Comparison of ENCODE assay signal across 10 cellular contexts in genomic region chr17:57541472-57542394, GRCh38.
DNase-seq lines count a peak whose midpoint lies in the region; ATAC-seq and TF ChIP-seq lines count a peak whose summit lies in the region.
"Had no signal": no experiment of that assay in that cellular context is flagged by ENCODE, and none has a peak within 500 bp of the region (broad histone marks: within the 10 kb centered on the region; RNA-seq: fewer than 3 reads in every experiment).

No MANE protein-coding gene starts in this region.

- H3K4me3 ChIP-seq in breast epithelium (no peak overlapping the region), adipocyte (ENCODE audit: low read length) (peak overlapping the region; percentile 38), GM23338 (no peak overlapping the region)

- H3F3A ChIP-seq in GM23338 (replicated peaks; ENCODE audit: low read depth), result no peaks in the 10 kb centered on the region

- TF ChIP-seq POLR2A in breast epithelium (IDR thresholded peaks at IDR 0.05), result no peak

- POLR2A ChIA-PET in MCF 10A (lab: Yijun Ruan, JAX), result no interaction called here

- BruUV-seq in MCF 10A (replicated peaks; lab: Mats Ljungman, UMichigan), result no TSS peak

- DNase-seq in MCF 10A (ENCODE audit: unreplicated experiment) (peak; percentile 74), breast epithelium (ENCODE audit: low spot score in 2 of 2) (no peak), adipocyte (ENCODE audit: low read depth) (no peak), islet precursor cell (peak; percentile 79), GM23338 (ENCODE audit: low spot score) (no peak), D341Med (ENCODE audit: low spot score) (no peak)
- DNase-seq in stimulated activated CD8-positive, alpha-beta memory T cell treated with anti-CD3 and anti-CD28 coated beads, Interleukin-4, amount 100 ng/mL, for 48 hours, result no peak
- DNase-seq: activated naive CD8-positive, alpha-beta T cell treated with anti-CD3 and anti-CD28 coated beads, Interleukin-2, amount 50 U/mL, for 24 hours had no signal

- H3K27ac Mint-ChIP-seq in MCF 10A (ENCODE audit: low read depth, unreplicated experiment), result no peak overlapping the region
- no peak overlapping the region for H3K27ac Mint-ChIP-seq in GM23338
- H3K27ac Mint-ChIP-seq: activated naive CD8-positive, alpha-beta T cell treated with anti-CD3 and anti-CD28 coated beads, Interleukin-2, amount 50 U/mL, for 24 hours; stimulated activated naive CD8-positive, alpha-beta T cell treated with anti-CD3 and anti-CD28 coated beads, Interleukin-15, Interleukin-2, amounts not matched to agents 100 ng/mL and 50 ng/mL, for 24 hours had no signal

- CTCF ChIA-PET in MCF 10A (lab: Yijun Ruan, JAX), result interaction anchor here (0.7 kb wide), 1 partner anchor 56 kb away, joined by 3 read pairs; no protein-coding TSS in a partner anchor

- H3K4me1 Mint-ChIP-seq in MCF 10A (ENCODE audit: insufficient read depth, unreplicated experiment), result no peaks in the 10 kb centered on the region
- peaks cover 62% of the 10 kb centered on the region for H3K4me1 Mint-ChIP-seq in GM23338

- TF ChIP-seq CTCF in MCF 10A (IDR thresholded peaks at IDR 0.05; ENCODE audit: unreplicated experiment) (no peak), breast epithelium (IDR thresholded peaks at IDR 0.05) (no peak), GM23338 (conservative IDR thresholded peaks at IDR 0.05; ENCODE audit: low read depth in 2 of 2) (0 out of 4 replicates have a peak, but pooled peaks of 1 of the 2 experiments have one; percentile 13)

- no peak overlapping the region for H3K4me3 Mint-ChIP-seq in MCF 10A (ENCODE audit: unreplicated experiment)
- H3K4me3 Mint-ChIP-seq in GM23338, result no peak overlapping the region
- H3K4me3 Mint-ChIP-seq: activated naive CD8-positive, alpha-beta T cell treated with anti-CD3 and anti-CD28 coated beads, Interleukin-2, amount 50 U/mL, for 24 hours; stimulated activated naive CD8-positive, alpha-beta T cell treated with anti-CD3 and anti-CD28 coated beads, Interleukin-15, Interleukin-2, amounts not matched to agents 100 ng/mL and 50 ng/mL, for 24 hours had no signal

- H3K9me2 ChIP-seq in GM23338 (ENCODE audit: insufficient read depth), result no peaks in the 10 kb centered on the region; the same call in 1 of the 2 replicates

- no peak overlapping the region for H2AFZ ChIP-seq in GM23338

- H3K27me3 Mint-ChIP-seq in MCF 10A (ENCODE audit: insufficient read depth, unreplicated experiment), result no peaks in the 10 kb centered on the region
- H3K27me3 Mint-ChIP-seq in GM23338 (ENCODE audit: insufficient read depth, low read depth, poor library complexity), result peaks cover 6% of the 10 kb centered on the region
- H3K27me3 Mint-ChIP-seq: activated naive CD8-positive, alpha-beta T cell treated with anti-CD3 and anti-CD28 coated beads, Interleukin-2, amount 50 U/mL, for 24 hours; stimulated activated naive CD8-positive, alpha-beta T cell treated with anti-CD3 and anti-CD28 coated beads, Interleukin-15, Interleukin-2, amounts not matched to agents 100 ng/mL and 50 ng/mL, for 24 hours had no signal

- H3K27ac ChIP-seq in breast epithelium (no peak overlapping the region), GM23338 (ENCODE audit: low read depth) (no peak overlapping the region)

- peaks cover 0 to 6% of the 10 kb centered on the region in 2 donors for H3K4me1 ChIP-seq in breast epithelium
- peaks cover 11% of the 10 kb centered on the region for H3K4me1 ChIP-seq in adipocyte (ENCODE audit: control insufficient read depth, insufficient read depth, low read length)
- peaks cover 29% of the 10 kb centered on the region for H3K4me1 ChIP-seq in GM23338 (ENCODE audit: insufficient read depth)

- no peak overlapping the region for H3K9ac ChIP-seq in adipocyte (ENCODE audit: low read length)

- peaks cover under 1% of the 10 kb centered on the region; the same call in 1 of the 2 replicates for H4K20me1 ChIP-seq in GM23338 (replicated peaks; ENCODE audit: insufficient read depth)

- ATAC-seq in GM23338, result no peak
- no peak for ATAC-seq in GM18870 (IDR thresholded peaks at IDR 0.05; ENCODE audit: unreplicated experiment)
- ATAC-seq: activated naive CD8-positive, alpha-beta T cell treated with anti-CD3 and anti-CD28 coated beads, Interleukin-2, amount 50 U/mL, for 24 hours had no signal

- H3K36me3 ChIP-seq in breast epithelium (no peaks in the 10 kb centered on the region), adipocyte (ENCODE audit: control insufficient read depth, insufficient read depth, low read length, severe bottlenecking) (no peaks in the 10 kb centered on the region), GM23338 (ENCODE audit: insufficient read depth) (no peaks in the 10 kb centered on the region)

- H3K27me3 ChIP-seq in breast epithelium (no peaks in the 10 kb centered on the region), adipocyte (replicated peaks; ENCODE audit: control insufficient read depth, insufficient read depth, low read length) (peaks cover 19% of the 10 kb centered on the region), GM23338 (ENCODE audit: insufficient read depth) (no peaks in the 10 kb centered on the region)

- H3K79me2 ChIP-seq in GM23338 (replicated peaks; ENCODE audit: insufficient read depth), result no peaks in the 10 kb centered on the region

- no peaks in the 10 kb centered on the region for H3K9me3 ChIP-seq in breast epithelium
- H3K9me3 ChIP-seq in adipocyte (ENCODE audit: control insufficient read depth, low read length), result no peaks in the 10 kb centered on the region

- intact Hi-C loops in MCF 10A (cut with micrococcal nuclease) (no loop called here), breast epithelium (cut with DNase I; ENCODE audit: low total_unique reads) (no loop called here)

- H3K9me3 Mint-ChIP-seq in MCF 10A (ENCODE audit: unreplicated experiment), result no peaks in the 10 kb centered on the region
- H3K9me3 Mint-ChIP-seq in GM23338, result no peaks in the 10 kb centered on the region
- H3K9me3 Mint-ChIP-seq: activated naive CD8-positive, alpha-beta T cell treated with anti-CD3 and anti-CD28 coated beads, Interleukin-2, amount 50 U/mL, for 24 hours; stimulated activated naive CD8-positive, alpha-beta T cell treated with anti-CD3 and anti-CD28 coated beads, Interleukin-15, Interleukin-2, amounts not matched to agents 100 ng/mL and 50 ng/mL, for 24 hours had no signal

- H3K4me2 ChIP-seq in GM23338, result no peak overlapping the region

- H3K36me3 Mint-ChIP-seq in MCF 10A (ENCODE audit: insufficient read depth, unreplicated experiment) (peaks cover 15% of the 10 kb centered on the region), GM23338 (ENCODE audit: low read depth) (no peaks in the 10 kb centered on the region)

TF ChIP-seq in GM23338, 12 proteins besides CTCF, POLR2A, EP300 and RAD21:
- TF ChIP-seq CREB1 (CRISPR knock-in tag; IDR thresholded peaks at IDR 0.05; ENCODE audit: low read depth), result no peak
- TF ChIP-seq EZH2phosphoT487 (IDR thresholded peaks at IDR 0.05; ENCODE audit: unreplicated experiment), result no peak

Comparison
In these comparisons a context has a peak if more than half of its experiments do, and no peak if none do; other contexts are left out.
1. DNase-seq: peak in MCF 10A (single experiment) and islet precursor cell (single experiment); none in breast epithelium (0 of 2), adipocyte (single experiment), GM23338 (single experiment), D341Med (single experiment) and stimulated activated CD8-positive, alpha-beta memory T cell treated with anti-CD3 and anti-CD28 coated beads, Interleukin-4, amount 100 ng/mL, for 48 hours (single experiment).